In the genomic region with DNA sequence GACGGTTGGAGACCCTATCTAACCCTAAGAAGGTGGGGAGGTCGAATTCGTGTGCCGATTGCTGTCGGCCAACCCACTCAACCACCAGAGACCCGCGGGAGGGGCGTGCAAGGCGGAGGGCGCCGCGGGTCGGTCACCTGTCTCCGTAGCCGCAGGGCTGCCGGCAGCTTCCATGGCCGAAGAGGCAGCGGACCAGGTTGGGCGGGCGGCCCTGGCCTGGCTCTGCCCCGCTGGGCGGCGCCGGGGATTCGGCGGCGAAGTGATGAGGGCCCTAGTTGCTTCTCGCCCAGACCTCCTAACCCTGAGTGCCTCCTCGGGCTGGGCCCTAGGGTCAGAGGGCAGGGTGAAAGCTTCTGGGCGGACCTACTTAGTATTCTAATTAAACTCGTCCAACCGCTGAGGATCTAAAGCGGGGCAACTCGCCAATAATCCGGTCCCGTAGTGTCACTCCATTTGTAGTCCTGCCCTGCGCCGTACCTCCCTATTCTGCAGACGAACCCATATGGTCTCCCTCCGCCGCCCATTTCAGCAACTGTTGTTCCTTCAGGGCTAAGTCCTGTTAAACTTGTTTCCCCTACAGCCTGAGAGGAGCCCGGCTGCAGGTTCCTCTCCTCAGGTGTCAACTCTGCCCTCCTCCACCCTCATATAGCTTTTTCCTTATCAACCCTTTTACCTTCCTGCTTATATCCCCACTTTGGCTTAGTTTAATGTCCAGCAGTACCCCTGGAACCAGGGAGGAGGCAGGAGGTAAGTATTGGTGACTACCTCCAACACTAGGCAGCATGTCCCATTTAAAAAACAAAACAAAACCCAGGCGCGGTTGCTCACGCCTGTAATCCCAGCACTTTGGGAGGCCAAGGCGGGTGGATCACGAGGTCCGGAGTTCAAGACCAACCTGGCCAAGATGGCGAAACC, we compare ENCODE assay signal across 8 cellular contexts.
DNase-seq lines count a peak whose midpoint lies in the region; ATAC-seq and TF ChIP-seq lines count a peak whose summit lies in the region.

A gene (minus strand): TSS at position 307 of the 915 bp plus-strand sequence. CDS start 133 bp downstream, at position 174.

- no peak for TF ChIP-seq CTCF in AG04449 (IDR thresholded peaks at IDR 0.05; ENCODE audit: insufficient read depth, low read length, missing control alignments)
- TF ChIP-seq CTCF in coronary artery (IDR thresholded peaks at IDR 0.05): no peak

- CTCF ChIA-PET in AG04449 (lab: Yijun Ruan, JAX): interaction anchor here (1.0 to 5.6 kb wide), 17 partner anchors 10 to 190 kb away, joined by 3 to 92 read pairs (median 9); a partner anchor contains a TSS

- H3K4me3 ChIP-seq in AG04449 (ENCODE audit: low read depth, low read length): peak within 1 kb of the TSS; percentile 84
- H3K4me3 ChIP-seq in coronary artery: peak within 1 kb of the TSS; percentile 92

- ATAC-seq in GM18520 (IDR thresholded peaks at IDR 0.05; ENCODE audit: unreplicated experiment) (peak; percentile 32), HG03025 (IDR thresholded peaks at IDR 0.05; ENCODE audit: low FRiP score, unreplicated experiment) (peak; percentile 41)

- H3K27ac ChIP-seq in coronary artery: peak within 1 kb of the TSS; percentile 78 to 98

- POLR2A ChIA-PET in AG04449 (lab: Yijun Ruan, JAX): interaction anchor here (0.5 to 0.7 kb wide), 2 partner anchors 41 to 122 kb away, joined by 3 read pairs; no protein-coding TSS in a partner anchor

- DNase-seq in AG04449 (ENCODE audit: low read depth, low spot score): no peak
- DNase-seq in NCI-H345 treated with DMSO at 0.1 percent for 48 hours (lab: John Stamatoyannopoulos, UW; ENCODE audit: unreplicated experiment): peak; percentile 29
- DNase-seq in activated CD4-positive, CD25-positive, alpha-beta regulatory T cell (lab: John Stamatoyannopoulos, UW): peak; percentile 40 to 56 (median 50)
- peak; percentile 87 for DNase-seq in coronary artery (ENCODE audit: low spot score)
- DNase-seq in kidney glomerular epithelial cell (lab: John Stamatoyannopoulos, UW): peak; percentile 44
- peak; percentile 59 to 65 for DNase-seq in stimulated activated CD4-positive, alpha-beta T cell treated with anti-CD3 and anti-CD28 coated beads, Interleukin-15, amount 100 ng/mL, for 48 hours (ENCODE audit: low read depth in 2 of 2)
